In genomic region chr3:149538371-149538770, GRCh38 we compare ENCODE assay signal across 16 cellular contexts.
DNase-seq lines count a peak whose midpoint lies in the region; ATAC-seq, FAIRE-seq and TF ChIP-seq lines count a peak whose summit lies in the region.
"Had no signal": no experiment of that assay in that cellular context is flagged by ENCODE, and none has a peak within 500 bp of the region (broad histone marks: within the 10 kb centered on the region; RNA-seq: fewer than 3 reads in every experiment).

No MANE protein-coding gene starts in this region.

- H3K27me3 ChIP-seq in astrocyte (ENCODE audit: insufficient read depth, low read length) (no peaks in the 10 kb centered on the region), mesendoderm (ENCODE audit: insufficient read depth, low read length, poor library complexity) (no peaks in the 10 kb centered on the region)
- H3K27me3 ChIP-seq in CD8-positive, alpha-beta T cell (ENCODE audit: insufficient read depth, low read length), result no peaks in the 10 kb centered on the region

- no peak overlapping the region for H3K56ac ChIP-seq in mesendoderm (ENCODE audit: low read length)

- no peak overlapping the region for H2BK15ac ChIP-seq in mesendoderm (replicated peaks; ENCODE audit: low read depth)

- TF ChIP-seq POLR2A in H54 (IDR thresholded peaks at IDR 0.05; ENCODE audit: low read depth, low read length), result no peak

- no peak for ATAC-seq in HG02938 (IDR thresholded peaks at IDR 0.05; ENCODE audit: unreplicated experiment)
- no peak for ATAC-seq in CD8-positive, alpha-beta T cell
- ATAC-seq: GM23338 had no signal

- H3K36me3 Mint-ChIP-seq in Calu3 (ENCODE audit: insufficient read depth, unreplicated experiment) (peaks cover 92% of the 10 kb centered on the region), astrocyte (ENCODE audit: low read depth, unreplicated experiment) (peaks cover 11% of the 10 kb centered on the region), osteocyte (ENCODE audit: unreplicated experiment) (peaks cover 29% of the 10 kb centered on the region)
- no peaks in the 10 kb centered on the region for H3K36me3 Mint-ChIP-seq in CD8-positive, alpha-beta T cell
- H3K36me3 Mint-ChIP-seq: CD4-positive, alpha-beta memory T cell had no signal

- H3K4ac ChIP-seq in mesendoderm (ENCODE audit: low read depth, low read length), result no peak overlapping the region

- BruUV-seq in Calu3 (replicated peaks; lab: Mats Ljungman, UMichigan), result no TSS peak

- no peak overlapping the region for H2AK5ac ChIP-seq in mesendoderm (ENCODE audit: low read length)

- no peaks in the 10 kb centered on the region for H3K9me3 Mint-ChIP-seq in Calu3 (ENCODE audit: low read depth, unreplicated experiment)
- no peaks in the 10 kb centered on the region for H3K9me3 Mint-ChIP-seq in astrocyte (ENCODE audit: unreplicated experiment)
- no peaks in the 10 kb centered on the region for H3K9me3 Mint-ChIP-seq in osteocyte (ENCODE audit: unreplicated experiment)
- no peaks in the 10 kb centered on the region for H3K9me3 Mint-ChIP-seq in CD8-positive, alpha-beta T cell
- H3K9me3 Mint-ChIP-seq: GM23338, H9 had no signal

- H3K27ac Mint-ChIP-seq in Calu3 (ENCODE audit: unreplicated experiment) (peak overlapping the region; percentile 18), astrocyte (ENCODE audit: unreplicated experiment) (no peak overlapping the region), osteocyte (ENCODE audit: unreplicated experiment) (peak overlapping the region; percentile 88)
- no peak overlapping the region for H3K27ac Mint-ChIP-seq in CD8-positive, alpha-beta T cell
- H3K27ac Mint-ChIP-seq: B cell; CD4-positive, alpha-beta memory T cell; GM23338; H9 had no signal

- H3K9me3 ChIP-seq in astrocyte (ENCODE audit: insufficient read depth, low read depth, low read length), result no peaks in the 10 kb centered on the region
- no peaks in the 10 kb centered on the region for H3K9me3 ChIP-seq in CD8-positive, alpha-beta T cell (ENCODE audit: low read length)

- no peak overlapping the region for H2BK5ac ChIP-seq in mesendoderm (ENCODE audit: low read length)

- H3K4me1 Mint-ChIP-seq in Calu3 (ENCODE audit: low read depth, unreplicated experiment) (peaks cover 81% of the 10 kb centered on the region), astrocyte (ENCODE audit: low read depth, unreplicated experiment) (peaks cover 87% of the 10 kb centered on the region), osteocyte (ENCODE audit: unreplicated experiment) (peaks cover 91% of the 10 kb centered on the region)
- no peaks in the 10 kb centered on the region for H3K4me1 Mint-ChIP-seq in CD8-positive, alpha-beta T cell (ENCODE audit: low read depth)
- H3K4me1 Mint-ChIP-seq: B cell; CD4-positive, alpha-beta memory T cell had no signal

- no peak overlapping the region for H2BK120ac ChIP-seq in mesendoderm (ENCODE audit: low read depth, low read length)

- H3K4me2 ChIP-seq in astrocyte (ENCODE audit: low read length) (no peak overlapping the region), mesendoderm (ENCODE audit: low read length) (no peak overlapping the region)
- H3K4me2 ChIP-seq: GM23338 had no signal

- no peak overlapping the region for H3K4me3 Mint-ChIP-seq in Calu3 (ENCODE audit: low read depth, unreplicated experiment)
- no peak overlapping the region for H3K4me3 Mint-ChIP-seq in astrocyte (ENCODE audit: unreplicated experiment)
- H3K4me3 Mint-ChIP-seq in osteocyte (ENCODE audit: unreplicated experiment), result no peak overlapping the region
- H3K4me3 Mint-ChIP-seq in CD8-positive, alpha-beta T cell, result no peak overlapping the region
- H3K4me3 Mint-ChIP-seq: B cell; CD4-positive, alpha-beta memory T cell; GM23338; H9 had no signal

- H2AFZ ChIP-seq in astrocyte (ENCODE audit: low read depth, low read length), result no peak overlapping the region
- H2AFZ ChIP-seq: GM23338 had no signal

- H3K27ac ChIP-seq in astrocyte (ENCODE audit: low read depth, low read length), result peak overlapping the region; percentile 83
- H3K27ac ChIP-seq in mesendoderm (ENCODE audit: low read depth, low read length), result no peak overlapping the region
- H3K27ac ChIP-seq in CD8-positive, alpha-beta T cell (ENCODE audit: low read depth, low read length), result no peak overlapping the region
- H3K27ac ChIP-seq: C4-2B had no signal

- CTCF ChIA-PET in Calu3 (lab: Charles Lee) (no interaction called here), GM10248 (lab: Yijun Ruan, JAX) (no interaction called here)
- CTCF ChIA-PET in CD8-positive, alpha-beta T cell (lab: Charles Lee), result no interaction called here

- no peak overlapping the region for H3K23ac ChIP-seq in mesendoderm (ENCODE audit: low read length)

- WGBS in mesendoderm (ENCODE audit: extremely low coverage, insufficient coverage, low lambda C conversion rate), result no CpG with 5 or more reads among the region's 1 CpG

- TF ChIP-seq CTCF in Calu3 (IDR thresholded peaks at IDR 0.05; ENCODE audit: unreplicated experiment), result no peak
- TF ChIP-seq CTCF in astrocyte (IDR thresholded peaks at IDR 0.05; ENCODE audit: insufficient read depth, low read depth, low read length), result no peak
- TF ChIP-seq CTCF in osteocyte (IDR thresholded peaks at IDR 0.05), result no peak
- TF ChIP-seq CTCF in CD8-positive, alpha-beta T cell (IDR thresholded peaks at IDR 0.05), result no peak
- no peak for TF ChIP-seq CTCF in GM10248 (IDR thresholded peaks at IDR 0.05; ENCODE audit: control extremely low read depth, extremely low read depth, low read depth, missing control alignments)

- H3K4me1 ChIP-seq in astrocyte (ENCODE audit: insufficient read depth, low read length) (peaks cover 74% of the 10 kb centered on the region), mesendoderm (ENCODE audit: control insufficient read depth, low read depth, low read length) (peaks cover 8% of the 10 kb centered on the region)
- no peaks in the 10 kb centered on the region for H3K4me1 ChIP-seq in CD8-positive, alpha-beta T cell (ENCODE audit: insufficient read depth, low read length)

- no peak overlapping the region for H3K4me3 ChIP-seq in astrocyte (ENCODE audit: insufficient read depth, low read depth, low read length)
- no peak overlapping the region for H3K4me3 ChIP-seq in mesendoderm (ENCODE audit: low read length)
- H3K4me3 ChIP-seq in CD8-positive, alpha-beta T cell (ENCODE audit: low read depth, low read length), result no peak overlapping the region
- H3K4me3 ChIP-seq: GM23338 had no signal

- peaks cover 1% of the 10 kb centered on the region for H3K79me1 ChIP-seq in mesendoderm (ENCODE audit: low read length)

- FAIRE-seq in astrocyte (lab: Jason Lieb, UNC) (no peak), H54 (lab: Jason Lieb, UNC) (no peak)

- peaks cover 76% of the 10 kb centered on the region for H3K79me2 ChIP-seq in astrocyte (ENCODE audit: insufficient read depth, low read length)
- no peaks in the 10 kb centered on the region for H3K79me2 ChIP-seq in mesendoderm (ENCODE audit: control insufficient read depth, insufficient read depth, low read length)

- no peak overlapping the region for H4K5ac ChIP-seq in mesendoderm (ENCODE audit: low read length)

- H4K8ac ChIP-seq in mesendoderm (ENCODE audit: low read depth, low read length), result no peak overlapping the region

- intact Hi-C loops in Calu3 (cut with micrococcal nuclease; ENCODE audit: unreplicated experiment), result no loop called here
- intact Hi-C loops in CD8-positive, alpha-beta T cell (cut with DNase I, micrococcal nuclease), result no loop called here

- DNase-seq in Calu3, result no peak
- DNase-seq in astrocyte (ENCODE audit: low read depth), result no peak
- peak; percentile 91 for DNase-seq in mesendoderm
- DNase-seq in osteocyte (ENCODE audit: extremely low spot score, unreplicated experiment), result no peak
- no peak for DNase-seq in H54 (ENCODE audit: insufficient read length, low spot score)
- DNase-seq in CD8-positive, alpha-beta T cell, result no peak
- no peak for DNase-seq in GM10248 (ENCODE audit: extremely low spot score)
- DNase-seq: CD4-positive, alpha-beta memory T cell; COR-L47; DND-41; GDM1; H9 had no signal

- POLR2A ChIA-PET in CD8-positive, alpha-beta T cell (lab: Charles Lee), result no interaction called here
- POLR2A ChIA-PET in GM10248 (lab: Yijun Ruan, JAX), result no interaction called here

- no peaks in the 10 kb centered on the region for H3K27me3 Mint-ChIP-seq in Calu3 (ENCODE audit: unreplicated experiment)
- H3K27me3 Mint-ChIP-seq in astrocyte (ENCODE audit: low read depth, unreplicated experiment), result no peaks in the 10 kb centered on the region
- H3K27me3 Mint-ChIP-seq in osteocyte (ENCODE audit: unreplicated experiment), result no peaks in the 10 kb centered on the region
- peaks cover 2% of the 10 kb centered on the region for H3K27me3 Mint-ChIP-seq in CD8-positive, alpha-beta T cell (ENCODE audit: low read depth)

- no peak overlapping the region for H3K18ac ChIP-seq in mesendoderm (ENCODE audit: low read length)

- no peaks in the 10 kb centered on the region for H4K20me1 ChIP-seq in astrocyte (ENCODE audit: insufficient read depth, low read length)

- H3K9ac ChIP-seq in astrocyte (ENCODE audit: low read length) (no peak overlapping the region), mesendoderm (ENCODE audit: low read length) (no peak overlapping the region)

- peaks cover 7% of the 10 kb centered on the region for H3K36me3 ChIP-seq in astrocyte (ENCODE audit: insufficient read depth, low read length)
- H3K36me3 ChIP-seq in mesendoderm (ENCODE audit: control insufficient read depth, insufficient read depth, low read length), result no peaks in the 10 kb centered on the region
- no peaks in the 10 kb centered on the region for H3K36me3 ChIP-seq in CD8-positive, alpha-beta T cell (ENCODE audit: insufficient read depth, low read length)

Comparison
In these comparisons a context has a peak if more than half of its experiments do, and no peak if none do; other contexts are left out.
1. H3K27ac Mint-ChIP-seq: peak in Calu3 (single experiment) and osteocyte (single experiment); none in astrocyte (single experiment) and CD8-positive, alpha-beta T cell (single experiment).